ENCODE assay signal across 8 cellular contexts in genomic region chr15:61227269-61228024, GRCh38.
DNase-seq lines count a peak whose midpoint lies in the region; ATAC-seq lines count a peak whose summit lies in the region.
"Had no signal": no experiment of that assay in that cellular context is flagged by ENCODE, and none has a peak within 500 bp of the region (broad histone marks: within the 10 kb centered on the region; RNA-seq: fewer than 3 reads in every experiment).

No MANE protein-coding gene starts in this region.

- peak overlapping the region; percentile 83 for H3K27ac ChIP-seq in caudate nucleus (ENCODE audit: low read depth, low read length)

- no peak for ATAC-seq in GM19351 (IDR thresholded peaks at IDR 0.05; ENCODE audit: unreplicated experiment)

- peak; percentile 77 for DNase-seq in EL
- peak; percentile 66 for DNase-seq in NCI-H1092 treated with DMSO at 0.1 percent for 48 hours (lab: John Stamatoyannopoulos, UW)
- peak in 21 of 61 donors; percentile 6 to 65 (median 32) for DNase-seq in caudate nucleus (lab: John Stamatoyannopoulos, UW)
- peak; percentile 55 for DNase-seq in kidney glomerular epithelial cell (lab: John Stamatoyannopoulos, UW)
- peak; percentile 54 for DNase-seq in stromal cell of bone marrow (ENCODE audit: low read depth)
- no peak for DNase-seq in stimulated activated CD4-positive, alpha-beta T cell treated with anti-CD3 and anti-CD28 coated beads, Interleukin-1b, Interleukin-23, amount 100 ng/mL, for 48 hours
- DNase-seq: activated B cell treated with CpG ODN at 0.5 μM for 24 hours had no signal
